In genomic region chr17:33561935-33562334, GRCh38 we compare ENCODE assay signal across 23 cellular contexts.
"Had no signal": no experiment of that assay in that cellular context is flagged by ENCODE, and none has a peak within 500 bp of the region (broad histone marks: within the 10 kb centered on the region; RNA-seq: fewer than 3 reads in every experiment).

No MANE protein-coding gene starts in this region.

- H3K4me1 ChIP-seq: SJSA1 had no signal

- H3K4me3 ChIP-seq: PC-9, SJSA1, SK-N-MC had no signal

- H3K36me3 ChIP-seq: SJSA1 had no signal

- H2AFZ ChIP-seq: PC-9 had no signal

- H3K4me2 ChIP-seq: PC-9 had no signal

- H3K9me3 ChIP-seq: SJSA1 had no signal

- H3K27me3 ChIP-seq: SJSA1 had no signal

- FAIRE-seq: RCC 7860 had no signal

- DNase-seq: KBM-7; NCI-H1092; NCI-H1105 treated with DMSO at 0.1 percent for 48 hours; NCI-H1417 treated with DMSO at 0.1 percent for 48 hours; NCI-H146; NCI-H1694 treated with DMSO at 0.1 percent for 48 hours; NCI-H1930; NCI-H2081; NCI-H2107; NCI-H2227 treated with DMSO at 0.1 percent for 48 hours; NCI-H524; NCI-H526 treated with DMSO at 0.1 percent for 48 hours; NCI-H748 treated with DMSO at 0.1 percent for 48 hours; NK-92 treated with Interleukin-12 subunit alpha and Interleukin-12 subunit beta, amount 100 ng/mL, for 24 hours; PC-9; Right ventricle myocardium superior; RPMI8226; SIG-M5; T-helper 2 cell had no signal

- H3K27ac ChIP-seq: HL-60, PC-9, SJSA1, SK-N-MC had no signal
